Comparison of ENCODE assay signal across 8 cellular contexts in the genomic region with DNA sequence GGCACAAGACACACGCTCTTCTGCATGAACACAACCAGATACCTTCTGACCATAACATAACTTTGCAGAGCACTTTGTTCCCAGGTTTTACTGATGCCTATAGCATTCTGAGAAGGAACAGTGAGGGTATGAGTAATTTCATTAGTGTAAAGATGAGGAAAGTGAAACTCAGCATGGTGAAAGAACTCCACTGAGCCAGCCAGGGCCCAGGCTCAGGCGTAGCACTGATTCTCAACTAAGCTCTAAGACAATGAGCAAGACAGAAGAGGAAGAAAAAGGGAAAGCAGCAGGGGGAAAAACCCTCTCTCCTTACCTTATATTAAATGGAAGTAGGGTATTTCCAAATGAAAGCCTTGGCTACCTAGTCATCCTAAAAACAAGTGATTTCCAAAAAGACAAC.
DNase-seq lines count a peak whose midpoint lies in the region; ATAC-seq, FAIRE-seq and TF ChIP-seq lines count a peak whose summit lies in the region.
"Not testable (repeated sequence)": the region's sequence is repeated elsewhere in the genome, so short reads cannot be mapped to it uniquely, and the experiment has no call there.

No MANE protein-coding gene starts in this region.

- H3K27ac Mint-ChIP-seq in activated CD4-positive, alpha-beta T cell treated with anti-CD3 and anti-CD28 coated beads for 36 hours, result peak overlapping the region; percentile 83
- peak overlapping the region; percentile 76 for H3K27ac Mint-ChIP-seq in activated naive CD8-positive, alpha-beta T cell
- not testable (repeated sequence) for H3K27ac Mint-ChIP-seq in stimulated activated memory B cell treated with anti-CD40 and anti-IgM and Interleukin-4, amounts not matched to agents 10 μg/mL and 1 μg/mL and 100 μg/mL, for 72 hours

- TF ChIP-seq POLR2A in GM12891 (IDR thresholded peaks at IDR 0.05; ENCODE audit: low read depth, low read length), result not testable (repeated sequence)

- intact Hi-C loops in activated CD4-positive, alpha-beta T cell treated with anti-CD3 and anti-CD28 coated beads for 36 hours (cut with DNase I, micrococcal nuclease), result not testable (repeated sequence)

- CTCF ChIA-PET in activated CD4-positive, alpha-beta T cell treated with anti-CD3 and anti-CD28 coated beads for 36 hours (lab: Charles Lee), result not testable (repeated sequence)

- not testable (repeated sequence) for DNase-seq in GM12891 (ENCODE audit: insufficient read length, low spot score); activated CD4-positive, alpha-beta T cell treated with anti-CD3 and anti-CD28 coated beads for 36 hours

- H3K9me3 Mint-ChIP-seq in activated CD4-positive, alpha-beta T cell treated with anti-CD3 and anti-CD28 coated beads for 36 hours (ENCODE audit: low read depth); activated naive CD8-positive, alpha-beta T cell (ENCODE audit: low read depth); stimulated activated memory B cell treated with anti-CD40 and anti-IgM and Interleukin-4, amounts not matched to agents 10 μg/mL and 1 μg/mL and 100 μg/mL, for 72 hours: not testable (repeated sequence)

- FAIRE-seq in GM12891 (lab: Jason Lieb, UNC), result peak; percentile 48

- H3K36me3 Mint-ChIP-seq in activated CD4-positive, alpha-beta T cell treated with anti-CD3 and anti-CD28 coated beads for 36 hours (ENCODE audit: low read depth); activated naive CD8-positive, alpha-beta T cell; stimulated activated memory B cell treated with anti-CD40 and anti-IgM and Interleukin-4, amounts not matched to agents 10 μg/mL and 1 μg/mL and 100 μg/mL, for 72 hours: not testable (repeated sequence)

- peak; percentile 41 for ATAC-seq in GM19025 (IDR thresholded peaks at IDR 0.05; ENCODE audit: low read depth, unreplicated experiment)
- ATAC-seq in GM21529 (IDR thresholded peaks at IDR 0.05; ENCODE audit: unreplicated experiment), result peak; percentile 68
- ATAC-seq in HG02870 (IDR thresholded peaks at IDR 0.05; ENCODE audit: unreplicated experiment), result peak; percentile 80
- ATAC-seq in HG03342 (IDR thresholded peaks at IDR 0.05; ENCODE audit: unreplicated experiment), result peak; percentile 48
- ATAC-seq in activated CD4-positive, alpha-beta T cell treated with anti-CD3 and anti-CD28 coated beads for 36 hours, result peak; percentile 85
- ATAC-seq in stimulated activated memory B cell treated with anti-CD40 and anti-IgM and Interleukin-4, amounts not matched to agents 10 μg/mL and 1 μg/mL and 100 μg/mL, for 72 hours, result peak; percentile 80

- not testable (repeated sequence) for H3K4me1 Mint-ChIP-seq in activated CD4-positive, alpha-beta T cell treated with anti-CD3 and anti-CD28 coated beads for 36 hours; activated naive CD8-positive, alpha-beta T cell (ENCODE audit: low read depth); stimulated activated memory B cell treated with anti-CD40 and anti-IgM and Interleukin-4, amounts not matched to agents 10 μg/mL and 1 μg/mL and 100 μg/mL, for 72 hours

- POLR2A ChIA-PET in activated CD4-positive, alpha-beta T cell treated with anti-CD3 and anti-CD28 coated beads for 36 hours (lab: Charles Lee), result not testable (repeated sequence)

- not testable (repeated sequence) for H3K27me3 Mint-ChIP-seq in activated CD4-positive, alpha-beta T cell treated with anti-CD3 and anti-CD28 coated beads for 36 hours; activated naive CD8-positive, alpha-beta T cell; stimulated activated memory B cell treated with anti-CD40 and anti-IgM and Interleukin-4, amounts not matched to agents 10 μg/mL and 1 μg/mL and 100 μg/mL, for 72 hours

- not testable (repeated sequence) for H3K4me3 Mint-ChIP-seq in activated CD4-positive, alpha-beta T cell treated with anti-CD3 and anti-CD28 coated beads for 36 hours; stimulated activated memory B cell treated with anti-CD40 and anti-IgM and Interleukin-4, amounts not matched to agents 10 μg/mL and 1 μg/mL and 100 μg/mL, for 72 hours
- H3K4me3 Mint-ChIP-seq in activated naive CD8-positive, alpha-beta T cell, result peak overlapping the region; percentile 38
